ENCODE assay signal across 1 cellular context in genomic region chr2:112542123-112542973, GRCh38.
TF ChIP-seq lines count a peak whose summit lies in the region.

Gene POLR1B, plus strand, starts transcription at chr2:112542465. Its CDS starts 30 bp downstream, at chr2:112542495.

TF ChIP-seq in HepG2, 621 proteins besides CTCF, POLR2A, EP300 and RAD21 (continued from another document and continues in another):
- TF ChIP-seq ZNF142 (CRISPR knock-in tag; IDR thresholded peaks at IDR 0.05), result peak; percentile 82; the same call in 1 of the 2 replicates
- TF ChIP-seq HBP1 (CRISPR knock-in tag; IDR thresholded peaks at IDR 0.05; ENCODE audit: low read depth), result no peak; the same call in 1 of the 2 replicates
- TF ChIP-seq PTBP1 (IDR thresholded peaks at IDR 0.05; ENCODE audit: low read depth, low read length, poor library complexity, severe bottlenecking), result peak; percentile 79
- peak; percentile 59 for TF ChIP-seq RARA (CRISPR knock-in tag; IDR thresholded peaks at IDR 0.05)
- TF ChIP-seq ZNF282 (IDR thresholded peaks at IDR 0.05; ENCODE audit: partially characterized antibody), result no peak
- peak; percentile 38; the same call in 1 of the 2 replicates for TF ChIP-seq ZNF281 (CRISPR knock-in tag; IDR thresholded peaks at IDR 0.05; ENCODE audit: borderline replicate concordance)
- peak; percentile 96; the same call in 1 of the 2 replicates for TF ChIP-seq ZNF337 (CRISPR knock-in tag; IDR thresholded peaks at IDR 0.05; ENCODE audit: borderline replicate concordance, low read depth)
- TF ChIP-seq CEBPB (IDR thresholded peaks at IDR 0.05; ENCODE audit: borderline replicate concordance, low read depth, low read length), result no peak
- TF ChIP-seq ZBTB40 (IDR thresholded peaks at IDR 0.05), result peak; percentile 77
- TF ChIP-seq ZBTB40 (CRISPR knock-in tag; IDR thresholded peaks at IDR 0.05), result peak; percentile 95
- TF ChIP-seq SRF (IDR thresholded peaks at IDR 0.05; ENCODE audit: low read depth, low read length), result peak; percentile 42
- peak; percentile 79; the same call in 1 of the 2 replicates for TF ChIP-seq TFAP4 (IDR thresholded peaks at IDR 0.05; ENCODE audit: borderline replicate concordance, low read depth)
- no peak for TF ChIP-seq GRHL1 (CRISPR knock-in tag; conservative IDR thresholded peaks at IDR 0.05)
- TF ChIP-seq HDAC2 (CRISPR knock-in tag; IDR thresholded peaks at IDR 0.05), result peak; percentile 82
- TF ChIP-seq ZNF513 (CRISPR knock-in tag; conservative IDR thresholded peaks at IDR 0.05), result no peak
- peak; percentile 90 for TF ChIP-seq ZGPAT (CRISPR knock-in tag; IDR thresholded peaks at IDR 0.05)
- peak; percentile 44; the same call in 1 of the 2 replicates for TF ChIP-seq SP5 (CRISPR knock-in tag; IDR thresholded peaks at IDR 0.05; ENCODE audit: borderline replicate concordance, low read depth)
- TF ChIP-seq ZNF558 (CRISPR knock-in tag; IDR thresholded peaks at IDR 0.05; ENCODE audit: borderline replicate concordance), result peak; percentile 99; the same call in 1 of the 2 replicates
- no peak; the same call in 1 of the 2 replicates for TF ChIP-seq ATRX (CRISPR knock-in tag; IDR thresholded peaks at IDR 0.05; ENCODE audit: borderline replicate concordance)
- TF ChIP-seq ETV5 (CRISPR knock-in tag; IDR thresholded peaks at IDR 0.05; ENCODE audit: borderline replicate concordance), result peak; percentile 81
- peak; percentile 26; the same call in 1 of the 2 replicates for TF ChIP-seq ZNF703 (CRISPR knock-in tag; IDR thresholded peaks at IDR 0.05; ENCODE audit: borderline replicate concordance)
- peak; percentile 52; the same call in 1 of the 2 replicates for TF ChIP-seq SMAD1 (CRISPR knock-in tag; IDR thresholded peaks at IDR 0.05; ENCODE audit: borderline replicate concordance, low read depth)
- TF ChIP-seq ZNF589 (CRISPR knock-in tag; conservative IDR thresholded peaks at IDR 0.05), result no peak; the same call in 1 of the 2 replicates
- peak; percentile 91 for TF ChIP-seq GATAD1 (CRISPR knock-in tag; IDR thresholded peaks at IDR 0.05)
- peak; percentile 69 for TF ChIP-seq MEIS1 (CRISPR knock-in tag; IDR thresholded peaks at IDR 0.05; ENCODE audit: borderline replicate concordance)
- peak; percentile 97; the same call in 1 of the 2 replicates for TF ChIP-seq ZNF879 (CRISPR knock-in tag; IDR thresholded peaks at IDR 0.05)
